Comparison of ENCODE assay signal across 15 cellular contexts in genomic region chr16:17101646-17102045, GRCh38.
DNase-seq lines count a peak whose midpoint lies in the region; ATAC-seq and TF ChIP-seq lines count a peak whose summit lies in the region.
"Had no signal": no experiment of that assay in that cellular context is flagged by ENCODE, and none has a peak within 500 bp of the region (broad histone marks: within the 10 kb centered on the region; RNA-seq: fewer than 3 reads in every experiment).

No MANE protein-coding gene starts in this region.

- peak; percentile 42 for ATAC-seq in activated naive CD8-positive, alpha-beta T cell treated with anti-CD3 and anti-CD28 coated beads, Interleukin-2, amount 50 U/mL, for 24 hours
- no peak for ATAC-seq in HG03139 (IDR thresholded peaks at IDR 0.05; ENCODE audit: unreplicated experiment)

- no peaks in the 10 kb centered on the region for H3K36me3 Mint-ChIP-seq in activated naive CD8-positive, alpha-beta T cell treated with anti-CD3 and anti-CD28 coated beads, Interleukin-2, amount 50 U/mL, for 24 hours (ENCODE audit: low read depth)
- H3K36me3 Mint-ChIP-seq in activated naive CD8-positive, alpha-beta T cell treated with anti-CD3 and anti-CD28 coated beads for 36 hours = no peaks in the 10 kb centered on the region

- H3K4me3 Mint-ChIP-seq in activated naive CD8-positive, alpha-beta T cell treated with anti-CD3 and anti-CD28 coated beads, Interleukin-2, amount 50 U/mL, for 24 hours = no peak overlapping the region
- H3K4me3 Mint-ChIP-seq in activated naive CD8-positive, alpha-beta T cell treated with anti-CD3 and anti-CD28 coated beads for 36 hours = no peak overlapping the region
- H3K4me3 Mint-ChIP-seq: activated naive CD4-positive, alpha-beta T cell treated with anti-CD3 and anti-CD28 coated beads, Interleukin-2, amount 10 ng/mL, durations not matched to agents 7 days and 5 days; central memory CD8-positive, alpha-beta T cell had no signal

- no peak overlapping the region for H3K4me3 ChIP-seq in epithelial cell of esophagus (ENCODE audit: low read length)
- H3K4me3 ChIP-seq: pancreas had no signal

- TF ChIP-seq CTCF in epithelial cell of esophagus (IDR thresholded peaks at IDR 0.05; ENCODE audit: insufficient read depth, low read depth, low read length, missing control alignments) = no peak

- peaks cover 4% of the 10 kb centered on the region for H3K9me3 Mint-ChIP-seq in activated naive CD8-positive, alpha-beta T cell treated with anti-CD3 and anti-CD28 coated beads, Interleukin-2, amount 50 U/mL, for 24 hours
- peaks cover 3% of the 10 kb centered on the region for H3K9me3 Mint-ChIP-seq in activated naive CD8-positive, alpha-beta T cell treated with anti-CD3 and anti-CD28 coated beads for 36 hours
- H3K9me3 Mint-ChIP-seq: activated naive CD4-positive, alpha-beta T cell treated with anti-CD3 and anti-CD28 coated beads, Interleukin-2, amount 10 ng/mL, durations not matched to agents 7 days and 5 days; central memory CD8-positive, alpha-beta T cell had no signal

- no peaks in the 10 kb centered on the region for H3K27me3 Mint-ChIP-seq in activated naive CD8-positive, alpha-beta T cell treated with anti-CD3 and anti-CD28 coated beads, Interleukin-2, amount 50 U/mL, for 24 hours
- H3K27me3 Mint-ChIP-seq in activated naive CD8-positive, alpha-beta T cell treated with anti-CD3 and anti-CD28 coated beads for 36 hours = no peaks in the 10 kb centered on the region
- H3K27me3 Mint-ChIP-seq: activated naive CD4-positive, alpha-beta T cell treated with anti-CD3 and anti-CD28 coated beads, Interleukin-2, amount 10 ng/mL, durations not matched to agents 7 days and 5 days; central memory CD8-positive, alpha-beta T cell had no signal

- H3K27ac Mint-ChIP-seq in activated naive CD8-positive, alpha-beta T cell treated with anti-CD3 and anti-CD28 coated beads, Interleukin-2, amount 50 U/mL, for 24 hours = no peak overlapping the region
- H3K27ac Mint-ChIP-seq in activated naive CD8-positive, alpha-beta T cell treated with anti-CD3 and anti-CD28 coated beads for 36 hours = no peak overlapping the region
- H3K27ac Mint-ChIP-seq: activated naive CD4-positive, alpha-beta T cell treated with anti-CD3 and anti-CD28 coated beads, Interleukin-2, amount 10 ng/mL, durations not matched to agents 7 days and 5 days had no signal

- peaks cover 18% of the 10 kb centered on the region for H3K4me1 Mint-ChIP-seq in activated naive CD8-positive, alpha-beta T cell treated with anti-CD3 and anti-CD28 coated beads, Interleukin-2, amount 50 U/mL, for 24 hours
- H3K4me1 Mint-ChIP-seq in activated naive CD8-positive, alpha-beta T cell treated with anti-CD3 and anti-CD28 coated beads for 36 hours = peaks cover 15% of the 10 kb centered on the region

- no peak for DNase-seq in activated naive CD8-positive, alpha-beta T cell treated with anti-CD3 and anti-CD28 coated beads, Interleukin-2, amount 50 U/mL, for 24 hours
- no peak for DNase-seq in activated naive CD8-positive, alpha-beta T cell treated with anti-CD3 and anti-CD28 coated beads for 36 hours
- DNase-seq in NCI-H2227 (lab: John Stamatoyannopoulos, UW; ENCODE audit: unreplicated experiment) = peak; percentile 29
- DNase-seq in epithelial cell of esophagus (ENCODE audit: low read depth) = peak; percentile 1
- DNase-seq in AML-193 (lab: John Stamatoyannopoulos, UW) = no peak
- no peak for DNase-seq in midbrain (lab: John Stamatoyannopoulos, UW)
- no peak for DNase-seq in OCI-M2 (lab: John Stamatoyannopoulos, UW; ENCODE audit: unreplicated experiment)
- DNase-seq: activated naive CD4-positive, alpha-beta T cell treated with anti-CD3 and anti-CD28 coated beads, Interleukin-2, amount 10 ng/mL, durations not matched to agents 7 days and 5 days; GF-D8; MV-4-11; NK-92 treated with Interleukin-12 subunit alpha and Interleukin-12 subunit beta, amount 100 ng/mL, for 24 hours; pancreas; stimulated activated CD4-positive, alpha-beta T cell treated with anti-CD3 and anti-CD28 coated beads, Interleukin-15, amount 100 ng/mL, for 24 hours had no signal

Comparison
In these comparisons a context has a peak if more than half of its experiments do, and no peak if none do; other contexts are left out.
1. DNase-seq: peak in NCI-H2227 (single experiment) and epithelial cell of esophagus (single experiment); none in activated naive CD8-positive, alpha-beta T cell treated with anti-CD3 and anti-CD28 coated beads, Interleukin-2, amount 50 U/mL, for 24 hours (single experiment), activated naive CD8-positive, alpha-beta T cell treated with anti-CD3 and anti-CD28 coated beads for 36 hours (single experiment), AML-193 (0 of 2), midbrain (single experiment) and OCI-M2 (single experiment).